Comparison of ENCODE assay signal across 15 cellular contexts in the genomic region with DNA sequence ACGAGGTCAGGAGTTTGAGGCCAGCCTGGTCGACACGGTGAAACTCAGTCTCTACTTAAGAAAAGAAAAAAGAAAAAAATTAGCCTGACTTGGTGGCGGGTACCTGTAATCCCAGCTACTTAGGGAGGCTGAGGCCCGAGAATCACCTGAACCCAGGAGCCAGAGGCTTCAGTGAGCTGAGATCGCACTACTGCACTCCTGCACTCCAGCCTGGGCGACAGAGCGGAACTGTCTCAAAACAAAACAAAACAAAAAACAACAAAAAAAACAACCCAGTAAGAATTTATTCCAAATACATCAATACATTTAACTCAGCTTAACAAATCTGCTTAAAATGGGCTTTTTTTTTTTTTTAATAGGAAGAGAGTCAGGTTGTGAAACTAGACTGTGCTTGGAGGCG. TPM values are rescaled to one million over a fixed set of nuclear protein-coding genes. Genes with fewer than 3 reads are reported as not detected.
DNase-seq lines count a peak whose midpoint lies in the region; ATAC-seq, FAIRE-seq and TF ChIP-seq lines count a peak whose summit lies in the region.
"Had no signal": no experiment of that assay in that cellular context is flagged by ENCODE, and none has a peak within 500 bp of the region (broad histone marks: within the 10 kb centered on the region; RNA-seq: fewer than 3 reads in every experiment).

No MANE protein-coding gene starts in this region.

- H3K9ac ChIP-seq in smooth muscle cell (ENCODE audit: low read depth), result no peak overlapping the region

- H4K20me1 ChIP-seq in smooth muscle cell (ENCODE audit: low read depth), result peaks cover 100% of the 10 kb centered on the region

- peaks cover 10% of the 10 kb centered on the region for H3K36me3 Mint-ChIP-seq in activated naive CD4-positive, alpha-beta T cell treated with anti-CD3 and anti-CD28 coated beads, Interleukin-2, amount 50 U/mL, for 24 hours
- peaks cover 49% of the 10 kb centered on the region for H3K36me3 Mint-ChIP-seq in activated naive CD4-positive, alpha-beta T cell treated with anti-CD3 and anti-CD28 coated beads, Interleukin-2, amount 10 ng/mL, durations not matched to agents 7 days and 5 days
- peaks cover 0 to 29% (median 7%) of the 10 kb centered on the region in 3 donors for H3K36me3 Mint-ChIP-seq in immature natural killer cell

- no peak for DNase-seq in activated naive CD4-positive, alpha-beta T cell treated with anti-CD3 and anti-CD28 coated beads, Interleukin-2, amount 10 ng/mL, durations not matched to agents 7 days and 5 days
- DNase-seq in GM12891 (ENCODE audit: insufficient read length, low spot score), result no peak
- no peak for DNase-seq in immature natural killer cell
- DNase-seq in smooth muscle cell (lab: John Stamatoyannopoulos, UW; ENCODE audit: unreplicated experiment), result no peak
- DNase-seq in DMS53 (lab: John Stamatoyannopoulos, UW), result no peak
- DNase-seq in hypothalamus (lab: John Stamatoyannopoulos, UW), result no peak
- DNase-seq: MG63, NCI-H1105 treated with DMSO at 0.1 percent for 48 hours, NCI-H187, NCI-H748 treated with DMSO at 0.1 percent for 48 hours, PC-3 had no signal

- H2AFZ ChIP-seq in smooth muscle cell (ENCODE audit: low read depth), result no peak overlapping the region

- 83% methylated on average over 9 of the region's 9 CpGs for WGBS in smooth muscle cell (ENCODE audit: low lambda C conversion rate)

- no peak overlapping the region for H3K4me3 Mint-ChIP-seq in activated naive CD4-positive, alpha-beta T cell treated with anti-CD3 and anti-CD28 coated beads, Interleukin-2, amount 50 U/mL, for 24 hours
- H3K4me3 Mint-ChIP-seq in activated naive CD4-positive, alpha-beta T cell treated with anti-CD3 and anti-CD28 coated beads, Interleukin-2, amount 10 ng/mL, durations not matched to agents 7 days and 5 days, result no peak overlapping the region
- H3K4me3 Mint-ChIP-seq in immature natural killer cell, result peak overlapping the region in 1 of 5 donors; percentile 41
- H3K4me3 Mint-ChIP-seq: CD14-positive monocyte had no signal

- H3F3A ChIP-seq in smooth muscle cell (ENCODE audit: low read depth), result peaks cover 12% of the 10 kb centered on the region

- peaks cover 100% of the 10 kb centered on the region for H3K79me2 ChIP-seq in smooth muscle cell (ENCODE audit: low read depth)

- no peaks in the 10 kb centered on the region for H3K9me3 ChIP-seq in smooth muscle cell (replicated peaks; ENCODE audit: low read depth)
- H3K9me3 ChIP-seq: MG63 had no signal

- ATAC-seq in HG02973 (IDR thresholded peaks at IDR 0.05; ENCODE audit: unreplicated experiment), result no peak
- ATAC-seq: PC-3 had no signal

- TF ChIP-seq POLR2A in GM12891 (IDR thresholded peaks at IDR 0.05; ENCODE audit: low read depth, low read length), result no peak

- no peak overlapping the region for H3K4me2 ChIP-seq in smooth muscle cell

- no peaks in the 10 kb centered on the region for H3K27me3 ChIP-seq in smooth muscle cell (ENCODE audit: low read depth)
- H3K27me3 ChIP-seq: MG63 had no signal

- peaks cover 85% of the 10 kb centered on the region for H3K4me1 Mint-ChIP-seq in activated naive CD4-positive, alpha-beta T cell treated with anti-CD3 and anti-CD28 coated beads, Interleukin-2, amount 50 U/mL, for 24 hours
- peaks cover 50% of the 10 kb centered on the region for H3K4me1 Mint-ChIP-seq in activated naive CD4-positive, alpha-beta T cell treated with anti-CD3 and anti-CD28 coated beads, Interleukin-2, amount 10 ng/mL, durations not matched to agents 7 days and 5 days
- H3K4me1 Mint-ChIP-seq in immature natural killer cell, result peaks cover 78 to 88% of the 10 kb centered on the region in 2 donors

- no peak for TF ChIP-seq CTCF in smooth muscle cell (IDR thresholded peaks at IDR 0.05; ENCODE audit: borderline replicate concordance, insufficient read depth, poor library complexity, severe bottlenecking)

- no peaks in the 10 kb centered on the region for H3K27me3 Mint-ChIP-seq in activated naive CD4-positive, alpha-beta T cell treated with anti-CD3 and anti-CD28 coated beads, Interleukin-2, amount 50 U/mL, for 24 hours
- H3K27me3 Mint-ChIP-seq in activated naive CD4-positive, alpha-beta T cell treated with anti-CD3 and anti-CD28 coated beads, Interleukin-2, amount 10 ng/mL, durations not matched to agents 7 days and 5 days, result no peaks in the 10 kb centered on the region
- no peaks in the 10 kb centered on the region for H3K27me3 Mint-ChIP-seq in immature natural killer cell (ENCODE audit: low read depth in 3 of 3)

- H3K36me3 ChIP-seq in smooth muscle cell (ENCODE audit: low read depth), result peaks cover 12% of the 10 kb centered on the region

- CTCF ChIA-PET in activated naive CD4-positive, alpha-beta T cell treated with anti-CD3 and anti-CD28 coated beads, Interleukin-2, amount 10 ng/mL, durations not matched to agents 7 days and 5 days (lab: Charles Lee), result interaction anchor here (0.6 to 1.2 kb wide), 2 partner anchors 13 to 152 kb away, joined by 3 to 4 read pairs; no protein-coding TSS in a partner anchor

- H3K4me1 ChIP-seq in smooth muscle cell (ENCODE audit: low read depth), result peaks cover 26% of the 10 kb centered on the region

- H3K4me3 ChIP-seq in smooth muscle cell, result no peak overlapping the region
- H3K4me3 ChIP-seq: MG63 had no signal

- H3K27ac ChIP-seq in smooth muscle cell (ENCODE audit: low read depth), result peak overlapping the region; percentile 70

- H3K9me3 Mint-ChIP-seq in activated naive CD4-positive, alpha-beta T cell treated with anti-CD3 and anti-CD28 coated beads, Interleukin-2, amount 50 U/mL, for 24 hours, result no peaks in the 10 kb centered on the region
- no peaks in the 10 kb centered on the region for H3K9me3 Mint-ChIP-seq in activated naive CD4-positive, alpha-beta T cell treated with anti-CD3 and anti-CD28 coated beads, Interleukin-2, amount 10 ng/mL, durations not matched to agents 7 days and 5 days
- no peaks in the 10 kb centered on the region for H3K9me3 Mint-ChIP-seq in immature natural killer cell
- H3K9me3 Mint-ChIP-seq: CD14-positive monocyte had no signal

- FAIRE-seq in GM12891 (lab: Jason Lieb, UNC), result no peak
- FAIRE-seq: D721Med had no signal

- H3K27ac Mint-ChIP-seq in activated naive CD4-positive, alpha-beta T cell treated with anti-CD3 and anti-CD28 coated beads, Interleukin-2, amount 50 U/mL, for 24 hours, result peak overlapping the region; percentile 64
- H3K27ac Mint-ChIP-seq in activated naive CD4-positive, alpha-beta T cell treated with anti-CD3 and anti-CD28 coated beads, Interleukin-2, amount 10 ng/mL, durations not matched to agents 7 days and 5 days, result no peak overlapping the region
- peak overlapping the region in 5 of 6 donors; percentile 9 to 75 (median 61) for H3K27ac Mint-ChIP-seq in immature natural killer cell

TF ChIP-seq in GM12891, 5 proteins besides CTCF, POLR2A, EP300 and RAD21:
- TF ChIP-seq POLR2AphosphoS5 (IDR thresholded peaks at IDR 0.05; ENCODE audit: low read depth, low read length), result no peak
- TF ChIP-seq PAX5 (IDR thresholded peaks at IDR 0.05; ENCODE audit: insufficient read depth, low read length, severe bottlenecking), result peak; percentile 81

RNA-seq across cellular contexts. Expression of a gene that starts 23.3 kb away (rescaled TPM):
- polyA plus RNA-seq in GM12891 (2012; ENCODE audit: low read depth, missing spikeins), result 16.8 TPM
- polyA plus RNA-seq in immature natural killer cell, result 10 to 100 TPM in 1 of 3 donors, 1 to 10 TPM in 2; 3.3 to 21.9 (median 8.6) TPM
- 59.9 and 69.7 TPM in 2 replicates for total RNA-seq in smooth muscle cell
- 16.9 and 23.2 TPM in 2 replicates for polyA plus RNA-seq in smooth muscle cell
